Comparison of ENCODE assay signal across 17 cellular contexts in the genomic region with DNA sequence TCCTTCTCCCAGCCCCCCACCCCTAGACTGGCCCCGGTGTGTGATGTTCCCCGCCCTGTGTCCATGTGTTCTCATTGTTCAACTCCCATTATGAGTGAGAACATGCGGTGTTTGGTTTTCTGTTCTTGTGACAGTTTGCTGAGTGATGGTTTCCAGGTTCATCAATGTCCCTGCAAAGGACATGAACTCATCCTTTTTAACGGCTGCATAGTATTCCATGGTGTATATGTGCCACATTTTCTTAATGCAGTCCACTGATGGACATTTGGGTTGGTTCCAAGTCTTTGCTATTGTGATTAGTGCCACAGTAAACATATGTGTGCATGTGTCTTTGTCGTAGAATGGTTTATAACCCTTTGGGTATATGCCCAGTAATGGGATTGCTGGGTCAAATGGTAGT. TPM values are rescaled to one million over a fixed set of nuclear protein-coding genes. Genes with fewer than 3 reads are reported as not detected.
A peak's percentile ranks its signal among the peaks of the same experiment; 100 is the strongest.
DNase-seq lines count a peak whose midpoint lies in the region; ATAC-seq, FAIRE-seq and TF ChIP-seq lines count a peak whose summit lies in the region.
"Not testable (repeated sequence)": the region's sequence is repeated elsewhere in the genome, so short reads cannot be mapped to it uniquely, and the experiment has no call there.
"Had no signal": no experiment of that assay in that cellular context is flagged by ENCODE, and none has a peak within 500 bp of the region (broad histone marks: within the 10 kb centered on the region; RNA-seq: fewer than 3 reads in every experiment).

No MANE protein-coding gene starts in this region.

- not testable (repeated sequence) for FAIRE-seq in K562 (lab: Jason Lieb, UNC)

- POLR2A ChIA-PET in HEK293 (lab: Yijun Ruan, JAX); K562 (lab: Yijun Ruan, JAX): not testable (repeated sequence)

- DNase-seq in K562 (ENCODE audit: extremely low read depth in 1 of 4, low spot score in 3 of 4) = not testable (repeated sequence)
- DNase-seq in left lobe of liver (ENCODE audit: low spot score) = peak; percentile 19

- H3K9me1 ChIP-seq in K562 (ENCODE audit: control insufficient read depth, insufficient read depth, low read length) = not testable (repeated sequence)

- H3K4me1 ChIP-seq in HEK293 (ENCODE audit: control insufficient read depth, insufficient read depth, low read length); K562 (replicated peaks in 1 of 2; ENCODE audit: control insufficient read depth in 2 of 2, insufficient read depth in 2 of 2, low read length in 2 of 2): not testable (repeated sequence)
- peaks cover 52 to 59% of the 10 kb centered on the region in 2 experiments for H3K4me1 ChIP-seq in neutrophil (ENCODE audit: control insufficient read depth in 1 of 2, insufficient read depth in 1 of 2, low read depth in 1 of 2, low read length in 1 of 2)

- intact Hi-C loops in K562 (cut with micrococcal nuclease) = not testable (repeated sequence)

- not testable (repeated sequence) for H2AFZ ChIP-seq in K562 (ENCODE audit: low read depth, low read length)

- TF ChIP-seq CTCF in HEK293 (tag by site-specific recombination; IDR thresholded peaks at IDR 0.05); K562 (IDR thresholded peaks at IDR 0.05 in 2 of 3, conservative IDR thresholded peaks at IDR 0.05 in 1 of 3; ENCODE audit: insufficient read depth in 2 of 3, low read depth in 1 of 3, low read length in 3 of 3); neutrophil (IDR thresholded peaks at IDR 0.05): not testable (repeated sequence)

- not testable (repeated sequence) for BruUV-seq in K562 (replicated peaks; lab: Mats Ljungman, UMichigan)

- 33% methylated on average over 5 of the region's 5 CpGs for WGBS in K562 (ENCODE audit: insufficient coverage, low coverage, missing lambda C conversion rate)

- TF ChIP-seq RAD21 in K562 (CRISPR knock-in tag; conservative IDR thresholded peaks at IDR 0.05 in 1 of 2, IDR thresholded peaks at IDR 0.05 in 1 of 2) = not testable (repeated sequence)

- H3K4me3 ChIP-seq in HEK293 (ENCODE audit: low read depth, low read length); K562: not testable (repeated sequence)
- peak overlapping the region in 1 of 2 experiments; percentile 3 for H3K4me3 ChIP-seq in neutrophil (ENCODE audit: low read depth in 1 of 2, low read length in 1 of 2)

- H4K20me1 ChIP-seq in K562 (replicated peaks; ENCODE audit: control insufficient read depth, insufficient read depth, low read length) = not testable (repeated sequence)

- H3K27ac ChIP-seq in HEK293 (ENCODE audit: extremely low read depth, low read depth, low read length); K562 (ENCODE audit: extremely low read depth, low read depth, low read length): not testable (repeated sequence)
- H3K27ac ChIP-seq in neutrophil = peak overlapping the region; percentile 41

- not testable (repeated sequence) for H3K36me3 ChIP-seq in HEK293 (ENCODE audit: control insufficient read depth in 2 of 2, insufficient read depth in 1 of 2, low read length in 2 of 2); K562 (ENCODE audit: control insufficient read depth, insufficient read depth, low read length)
- peaks cover 57% of the 10 kb centered on the region for H3K36me3 ChIP-seq in neutrophil

- not testable (repeated sequence) for TF ChIP-seq POLR2A in K562 (conservative IDR thresholded peaks at IDR 0.05)

- not testable (repeated sequence) for H3K79me2 ChIP-seq in K562 (ENCODE audit: control insufficient read depth, insufficient read depth, low read length)

- CTCF ChIA-PET in HEK293 (lab: Yijun Ruan, JAX); K562 (lab: Yijun Ruan, JAX; ENCODE audit: low intra/inter-chr PET ratio): not testable (repeated sequence)

- ATAC-seq in K562, left lobe of liver: not testable (repeated sequence)

- TF ChIP-seq EP300 in K562 (IDR thresholded peaks at IDR 0.05; ENCODE audit: low read length) = not testable (repeated sequence)

- H3K4me2 ChIP-seq in K562 (ENCODE audit: insufficient read depth, low read length) = not testable (repeated sequence)

- H3K9ac ChIP-seq in K562 (ENCODE audit: insufficient read depth in 1 of 2, low read depth in 2 of 2, low read length in 2 of 2) = not testable (repeated sequence)

- H3K9me3 ChIP-seq in HEK293 (ENCODE audit: control insufficient read depth, insufficient read depth, low read depth, low read length); K562 (replicated peaks; ENCODE audit: control insufficient read depth, insufficient read depth, low read depth, low read length); neutrophil: not testable (repeated sequence)

- in situ Hi-C loops in K562 (cut with MboI) = loop anchor here (5.0 kb wide), 1 partner anchor 281 kb away; no protein-coding TSS in a partner anchor

- H3K27me3 ChIP-seq in K562 (ENCODE audit: control insufficient read depth in 2 of 2, insufficient read depth in 2 of 2, low read length in 2 of 2); neutrophil: not testable (repeated sequence)

TF ChIP-seq in HEK293, 187 proteins besides CTCF, POLR2A, EP300 and RAD21 (continues in another document):
- TF ChIP-seq ZNF146 (tag by site-specific recombination; IDR thresholded peaks at IDR 0.05) = peak; percentile 81; the same call in 1 of the 2 replicates

TF ChIP-seq in K562, 482 proteins besides CTCF, POLR2A, EP300 and RAD21:
- TF ChIP-seq RBM25 (IDR thresholded peaks at IDR 0.05; ENCODE audit: low read depth, low read length, severe bottlenecking) (peak; percentile 32), ZNF146 (CRISPR knock-in tag; IDR thresholded peaks at IDR 0.05; ENCODE audit: unreplicated experiment) (peak; percentile 99), BCOR (IDR thresholded peaks at IDR 0.05) (peak; percentile 40; the same call in 1 of the 2 replicates), CBX1 (IDR thresholded peaks at IDR 0.05; ENCODE audit: low read depth) (peak; percentile 56; the same call in 1 of the 2 replicates)

RNA-seq across cellular contexts. Expression of a gene that starts 4.7 kb away (rescaled TPM):
- total RNA-seq in K562 (2011; cell fraction: chromatin; rRNA removed; ENCODE audit: low replicate concordance) = 1.7 and 4.3 TPM in 2 replicates
- total RNA-seq in K562 (2011; cell fraction: nucleolus; rRNA removed) = 1.6 and 1.8 TPM in 2 replicates
- 1.6 and 2.1 TPM in 2 replicates for total RNA-seq in K562 (2011; cell fraction: nucleoplasm; rRNA removed)
- total RNA-seq in K562 (2014; rRNA removed) (0.54 and 0.86 TPM in 2 replicates), K562 (2014; rRNA removed; fragmentation: Illumina TruSeq; extraction: Trizol) (0.77 and 0.91 TPM in 2 replicates), K562 (2015; rRNA removed; fragmentation: Illumina TruSeq; extraction: Trizol) (1.2 and 2.0 TPM in 2 replicates), K562 (2021) (2.1 TPM in 2 replicates), left lobe of liver (1.6 TPM)
- polyA plus RNA-seq in K562 (2011; rRNA removed) (0.96 and 1.3 TPM in 2 replicates), K562 (2014; fragmentation: Illumina TruSeq; extraction: Trizol) (1.7 and 1.8 TPM in 2 replicates), K562 (2014; fragmentation: Nextera tagmentation; extraction: Ambion mirVana) (under 1 TPM; 0.32 to 0.46 TPM), K562 (2014; rRNA removed) (1.5 and 1.8 TPM in 2 replicates)
- polyA plus RNA-seq in K562 (2011; cell fraction: cytosol; rRNA removed) = 1.3 and 2.5 TPM in 2 replicates
- polyA plus RNA-seq in K562 (2011; cell fraction: nucleus; rRNA removed) = 1.9 and 2.7 TPM in 2 replicates
- polyA plus RNA-seq in K562 (2012) = 2.4 and 32.4 TPM in 2 replicates
- 0.45 and 0.91 TPM in 2 replicates for polyA minus RNA-seq in K562 (2011; rRNA and poly(A)+ RNA removed)
- 1.1 TPM in 1 of 2 replicates, not detected in the other for polyA minus RNA-seq in K562 (2011; cell fraction: cytosol; rRNA and poly(A)+ RNA removed)
- 0.89 and 1.1 TPM in 2 replicates for polyA minus RNA-seq in K562 (2011; cell fraction: nucleus; rRNA and poly(A)+ RNA removed)
- total RNA-seq: A172; A673; Caco-2; Calu3; CD4-positive, CD25-positive, alpha-beta regulatory T cell; CD8-positive, alpha-beta memory T cell; CD8-positive, alpha-beta T cell; Daoy had no signal
- polyA plus RNA-seq: A549; AG04450; BJ; CD4-positive, alpha-beta memory T cell; CD8-positive, alpha-beta memory T cell had no signal

RNA-seq across cellular contexts. Expression of a gene that starts 15.2 kb away (rescaled TPM):
- total RNA-seq in K562 (2011; cell fraction: chromatin; rRNA removed; ENCODE audit: low replicate concordance) = not detected in 2 replicates
- total RNA-seq in K562 (2011; cell fraction: nucleolus; rRNA removed) = not detected in 2 replicates
- total RNA-seq in K562 (2011; cell fraction: nucleoplasm; rRNA removed) = not detected in 2 replicates
- not detected in 2 replicates for total RNA-seq in K562 (2014; rRNA removed)
- total RNA-seq in K562 (2014; rRNA removed; fragmentation: Illumina TruSeq; extraction: Trizol) = not detected in 2 replicates
- total RNA-seq in K562 (2015; rRNA removed; fragmentation: Illumina TruSeq; extraction: Trizol) = not detected in 2 replicates
- total RNA-seq in K562 (2021) = not detected in 2 replicates
- not detected in 2 replicates for polyA plus RNA-seq in K562 (2011; rRNA removed)
- not detected in 2 replicates for polyA plus RNA-seq in K562 (2011; cell fraction: cytosol; rRNA removed)
- not detected in 2 replicates for polyA plus RNA-seq in K562 (2011; cell fraction: nucleus; rRNA removed)
- polyA plus RNA-seq in K562 (2012) = not detected in 2 replicates
- polyA plus RNA-seq in K562 (2014; fragmentation: Illumina TruSeq; extraction: Trizol) = not detected in 2 replicates
- polyA plus RNA-seq in K562 (2014; fragmentation: Nextera tagmentation; extraction: Ambion mirVana) = not detected
- not detected in 2 replicates for polyA plus RNA-seq in K562 (2014; rRNA removed)
- polyA minus RNA-seq in K562 (2011; rRNA and poly(A)+ RNA removed) = not detected in 2 replicates
- not detected in 2 replicates for polyA minus RNA-seq in K562 (2011; cell fraction: cytosol; rRNA and poly(A)+ RNA removed)
- polyA minus RNA-seq in K562 (2011; cell fraction: nucleus; rRNA and poly(A)+ RNA removed) = not detected in 2 replicates
- 0.60 TPM for total RNA-seq in left lobe of liver
- total RNA-seq: A172; A673; B cell; Caco-2; Calu3; CD4-positive, alpha-beta memory T cell; CD4-positive, CD25-positive, alpha-beta regulatory T cell; CD8-positive, alpha-beta memory T cell; CD8-positive, alpha-beta T cell; Daoy had no signal
- polyA plus RNA-seq: A549; AG04450; BJ; CD4-positive, alpha-beta memory T cell; CD8-positive, alpha-beta memory T cell had no signal

RNA-seq across cellular contexts. Expression of a gene that starts 52.0 kb away (rescaled TPM):
- not detected in 2 replicates for total RNA-seq in K562 (2011; cell fraction: chromatin; rRNA removed; ENCODE audit: low replicate concordance)
- not detected in 2 replicates for total RNA-seq in K562 (2011; cell fraction: nucleolus; rRNA removed)
- not detected in 2 replicates for total RNA-seq in K562 (2011; cell fraction: nucleoplasm; rRNA removed)
- not detected in 2 replicates for total RNA-seq in K562 (2014; rRNA removed)
- total RNA-seq in K562 (2014; rRNA removed; fragmentation: Illumina TruSeq; extraction: Trizol) = not detected in 2 replicates
- not detected in 2 replicates for total RNA-seq in K562 (2015; rRNA removed; fragmentation: Illumina TruSeq; extraction: Trizol)
- not detected in 2 replicates for total RNA-seq in K562 (2021)
- not detected in 2 replicates for polyA plus RNA-seq in K562 (2011; rRNA removed)
- not detected in 2 replicates for polyA plus RNA-seq in K562 (2011; cell fraction: cytosol; rRNA removed)
- 0.06 TPM in 1 of 2 replicates, not detected in the other for polyA plus RNA-seq in K562 (2011; cell fraction: nucleus; rRNA removed)
- not detected in 2 replicates for polyA plus RNA-seq in K562 (2012)
- polyA plus RNA-seq in K562 (2014; fragmentation: Illumina TruSeq; extraction: Trizol) = not detected in 2 replicates
- polyA plus RNA-seq in K562 (2014; fragmentation: Nextera tagmentation; extraction: Ambion mirVana) = not detected
- not detected in 2 replicates for polyA plus RNA-seq in K562 (2014; rRNA removed)
- not detected in 2 replicates for polyA minus RNA-seq in K562 (2011; rRNA and poly(A)+ RNA removed)
- not detected in 2 replicates for polyA minus RNA-seq in K562 (2011; cell fraction: cytosol; rRNA and poly(A)+ RNA removed)
- polyA minus RNA-seq in K562 (2011; cell fraction: nucleus; rRNA and poly(A)+ RNA removed) = not detected in 2 replicates
- total RNA-seq in left lobe of liver = 2.6 TPM
- total RNA-seq: A172; A673; Caco-2; Calu3; CD4-positive, CD25-positive, alpha-beta regulatory T cell; Daoy had no signal
- polyA plus RNA-seq: A549, AG04450, BJ had no signal
